In the genomic region with DNA sequence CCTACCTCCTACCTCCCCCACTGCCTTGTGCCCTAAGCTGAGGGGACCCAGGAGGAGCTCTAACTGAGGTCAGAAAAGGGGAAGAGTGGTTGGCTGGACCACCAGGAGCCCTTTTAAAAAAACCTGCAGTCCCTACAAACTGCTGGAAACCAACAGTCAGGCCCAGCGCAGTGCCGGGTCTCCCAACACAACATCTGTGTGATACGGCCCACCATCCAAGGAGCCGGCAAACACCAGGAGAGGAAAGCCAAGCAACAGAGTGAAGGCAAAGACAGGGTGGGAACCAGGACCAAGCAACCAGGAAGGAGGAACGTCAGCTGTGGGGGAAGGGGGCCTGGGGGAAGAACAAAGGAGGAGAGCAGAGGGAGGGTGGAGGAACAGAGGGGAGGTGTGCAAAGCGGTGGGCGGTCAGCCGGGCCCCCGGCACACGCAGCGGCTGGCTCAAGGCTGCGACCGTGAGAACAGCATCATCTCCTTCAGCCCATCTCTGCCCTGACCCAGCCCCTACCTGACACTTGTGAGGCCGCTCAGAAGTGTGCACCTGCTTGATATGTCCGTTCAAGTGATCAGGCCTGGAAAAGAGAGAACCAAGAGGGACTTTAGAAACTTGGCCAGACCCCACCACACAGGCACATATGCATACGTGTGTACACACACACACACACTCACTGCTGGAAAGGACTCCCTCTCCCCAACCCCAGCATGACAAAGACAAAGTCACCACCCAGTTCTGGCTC, we compare ENCODE assay signal across 11 cellular contexts. TPM values are rescaled to one million over a fixed set of nuclear protein-coding genes. Genes with fewer than 3 reads are reported as not detected.
A peak's percentile ranks its signal among the peaks of the same experiment; 100 is the strongest.
DNase-seq lines count a peak whose midpoint lies in the region; ATAC-seq and TF ChIP-seq lines count a peak whose summit lies in the region.
"Had no signal": no experiment of that assay in that cellular context is flagged by ENCODE, and none has a peak within 500 bp of the region (broad histone marks: within the 10 kb centered on the region; RNA-seq: fewer than 3 reads in every experiment).

No MANE protein-coding gene starts in this region.

- H3F3A ChIP-seq in DOHH2 (ENCODE audit: control insufficient read depth, insufficient read depth) = peaks cover under 1% of the 10 kb centered on the region; the same call in 1 of the 2 replicates

- H3K79me2 ChIP-seq in DOHH2 (ENCODE audit: control insufficient read depth, low read length) = peaks cover 88% of the 10 kb centered on the region

- peak overlapping the region; percentile 32 for H3K9ac ChIP-seq in NT2/D1 (ENCODE audit: insufficient read length, low read depth)
- H3K9ac ChIP-seq: KMS-11 had no signal

- no peaks in the 10 kb centered on the region for H3K9me2 ChIP-seq in DOHH2 (replicated peaks; ENCODE audit: control insufficient read depth, low read length)

- H3K4me3 ChIP-seq in DOHH2 (ENCODE audit: low read length) (peak overlapping the region; percentile 98), NT2/D1 (ENCODE audit: insufficient read length, low read depth) (peak overlapping the region; percentile 27), esophagus muscularis mucosa (peak overlapping the region; percentile 4 to 79 (median 70)), psoas muscle (no peak overlapping the region)

- H3K36me3 ChIP-seq in DOHH2 (ENCODE audit: control insufficient read depth, low read length) (peaks cover 86% of the 10 kb centered on the region), NT2/D1 (ENCODE audit: insufficient read depth, insufficient read length, low read length) (peaks cover 76% of the 10 kb centered on the region), esophagus muscularis mucosa (peaks cover 3 to 59% (median 56%) of the 10 kb centered on the region in 4 donors), psoas muscle (ENCODE audit: insufficient read depth in 1 of 2, low read depth in 1 of 2) (peaks cover 0 to 53% of the 10 kb centered on the region in 2 donors)

- TF ChIP-seq EP300 in esophagus muscularis mucosa (IDR thresholded peaks at IDR 0.05) = no peak

- 44% methylated on average over 15 of the region's 16 CpGs for WGBS in esophagus muscularis mucosa
- 54 to 60% (median 56%) methylated on average over 16 of the region's 16 CpGs for WGBS in psoas muscle, 3 donors

- peaks cover 42% of the 10 kb centered on the region for H3K4me1 ChIP-seq in DOHH2 (ENCODE audit: control insufficient read depth, low read length)
- peaks cover 24% of the 10 kb centered on the region for H3K4me1 ChIP-seq in NT2/D1 (ENCODE audit: insufficient read depth, insufficient read length)
- peaks cover 39 to 81% (median 61%) of the 10 kb centered on the region in 4 donors for H3K4me1 ChIP-seq in esophagus muscularis mucosa
- H3K4me1 ChIP-seq in psoas muscle = peaks cover 24% of the 10 kb centered on the region

- no peak for ATAC-seq in psoas muscle
- no peak for ATAC-seq in GM21576 (IDR thresholded peaks at IDR 0.05; ENCODE audit: unreplicated experiment)
- no peak for ATAC-seq in HG03045 (IDR thresholded peaks at IDR 0.05; ENCODE audit: unreplicated experiment)

- no peaks in the 10 kb centered on the region for H3K27me3 ChIP-seq in DOHH2 (ENCODE audit: control insufficient read depth, low read length)
- H3K27me3 ChIP-seq in NT2/D1 (ENCODE audit: insufficient read depth, insufficient read length) = no peaks in the 10 kb centered on the region
- H3K27me3 ChIP-seq in esophagus muscularis mucosa = no peaks in the 10 kb centered on the region
- H3K27me3 ChIP-seq in psoas muscle (ENCODE audit: insufficient read depth in 3 of 3, low read length in 2 of 3) = no peaks in the 10 kb centered on the region

- TF ChIP-seq CTCF in DOHH2 (IDR thresholded peaks at IDR 0.05; ENCODE audit: low read depth, low read length, poor library complexity, severe bottlenecking) (no peak), esophagus muscularis mucosa (IDR thresholded peaks at IDR 0.05) (no peak), psoas muscle (IDR thresholded peaks at IDR 0.05) (no peak)

- DNase-seq in NT2/D1 (ENCODE audit: low read depth, low spot score) (no peak), esophagus muscularis mucosa (ENCODE audit: extremely low spot score) (no peak), psoas muscle (no peak), KG1 (lab: John Stamatoyannopoulos, UW) (no peak), GOT3 (lab: John Stamatoyannopoulos, UW) (no peak)
- DNase-seq: stimulated activated CD4-positive, alpha-beta T cell treated with anti-CD3 and anti-CD28 coated beads, Interleukin-2, amount 100 ng/mL, for 48 hours; T1000 had no signal

- intact Hi-C loops in esophagus muscularis mucosa (cut with DNase I) (loop anchor here (5.0 to 10.0 kb wide), 2 partner anchors 50 to 282 kb away; a partner anchor contains a TSS), psoas muscle (cut with DNase I) (loop anchor here (5.0 to 10.0 kb wide), 2 partner anchors 50 to 142 kb away; a partner anchor contains a TSS)

- H4K20me1 ChIP-seq in DOHH2 (ENCODE audit: control insufficient read depth, insufficient read depth, low read depth, low read length) = peaks cover 30% of the 10 kb centered on the region

- TF ChIP-seq POLR2A in esophagus muscularis mucosa (IDR thresholded peaks at IDR 0.05; ENCODE audit: low read depth) = no peak

- no peaks in the 10 kb centered on the region for H3K9me3 ChIP-seq in DOHH2 (ENCODE audit: control insufficient read depth, insufficient read depth, low read length)
- H3K9me3 ChIP-seq in NT2/D1 (ENCODE audit: insufficient read depth, low read length) = no peaks in the 10 kb centered on the region
- no peaks in the 10 kb centered on the region for H3K9me3 ChIP-seq in esophagus muscularis mucosa
- no peaks in the 10 kb centered on the region for H3K9me3 ChIP-seq in psoas muscle

- H3K27ac ChIP-seq in DOHH2 (ENCODE audit: low read depth, low read length) (0 out of 2 replicates have a peak overlapping the region, but pooled peaks have one; percentile 66), esophagus muscularis mucosa (replicated peaks in 1 of 4) (peak overlapping the region; percentile 82 to 88 (median 86)), psoas muscle (peak overlapping the region; percentile 15)
- H3K27ac ChIP-seq: KMS-11 had no signal

- peak overlapping the region; percentile 97 for H3K4me2 ChIP-seq in DOHH2 (ENCODE audit: low read length)
- H3K4me2 ChIP-seq: KMS-11 had no signal

RNA-seq across cellular contexts. Expression of a gene that starts 3.6 kb away (rescaled TPM):
- total RNA-seq in esophagus muscularis mucosa = 10 to 100 TPM; 12.9 to 20.6 (median 17.0) TPM
- total RNA-seq in psoas muscle = 10 to 100 TPM in 3 of 4 donors, 1 to 10 TPM in 1; 7.4 to 14.2 (median 11.3) TPM
- 1 to 10 TPM; 5.2 to 9.2 (median 7.3) TPM for polyA plus RNA-seq in psoas muscle

RNA-seq across cellular contexts. Expression of a gene that starts 50.3 kb away (rescaled TPM):
- total RNA-seq in esophagus muscularis mucosa (10 to 100 TPM; 34.5 to 49.1 (median 39.8) TPM), psoas muscle (10 to 100 TPM in 1 of 4 donors, 1 to 10 TPM in 3; 3.4 to 11.6 (median 6.3) TPM)
- 10 to 100 TPM in 1 of 3 donors, 1 to 10 TPM in 2; 2.0 to 10.8 (median 8.4) TPM for polyA plus RNA-seq in psoas muscle

RNA-seq across cellular contexts. Expression of a gene that starts 56.8 kb away (rescaled TPM):
- total RNA-seq in esophagus muscularis mucosa (10 to 100 TPM; 38.3 to 61.0 (median 53.0) TPM), psoas muscle (10 to 100 TPM; 75.2 to 91.8 (median 85.6) TPM)
- 100 to 1,000 TPM in 1 of 3 donors, 10 to 100 TPM in 2; 89.9 to 101 (median 98.2) TPM for polyA plus RNA-seq in psoas muscle

Comparison
In these comparisons a context has a peak if more than half of its experiments do, and no peak if none do; other contexts are left out.
1. H3K27ac ChIP-seq: peak in every context shown above with its lines; median percentile 86 in esophagus muscularis mucosa; 66 in DOHH2; 15 in psoas muscle.